8 cellular contexts compared by ENCODE assay signal in genomic region chr17:75764711-75765421, GRCh38. TPM values are rescaled to one million over a fixed set of nuclear protein-coding genes. Genes with fewer than 3 reads are reported as not detected.
DNase-seq lines count a peak whose midpoint lies in the region; ATAC-seq and TF ChIP-seq lines count a peak whose summit lies in the region.

TSS of gene GALK1 (minus strand) at chr17:75765192. CDS start at chr17:75765136, 56 bp downstream.

- peaks cover 5 to 12% of the 10 kb centered on the region in 2 experiments; a peak in 3 of 4 replicates for H3K79me1 ChIP-seq in IMR-90 (ENCODE audit: low read depth in 1 of 2, low read length in 2 of 2)

- WGBS in IMR-90 (ENCODE audit: extremely low coverage in 2 of 2, insufficient read length in 1 of 2), 2 experiments: 1% methylated on average over 44 of the region's 71 CpGs; no CpG with 5 or more reads in 1 of the 2 experiments

- ATAC-seq in GM19463 (IDR thresholded peaks at IDR 0.05; ENCODE audit: unreplicated experiment): peak; percentile 77
- ATAC-seq in IMR-90 (ENCODE audit: low read depth): peak; percentile 92
- ATAC-seq in T-cell (replicated peaks in 1 of 4): peak; percentile 76 to 96 (median 96)

- dilution Hi-C loops in IMR-90 (cut with HindIII; ENCODE audit: low sequenced_read_pairs, unreplicated experiment): no loop called here

- peak within 1 kb of the TSS; percentile 75 for H3K4me3 ChIP-seq in Caco-2 (ENCODE audit: low read depth, low read length)
- peak within 1 kb of the TSS; percentile 55 for H3K4me3 ChIP-seq in IMR-90 (ENCODE audit: insufficient read depth, low read depth, low read length)
- H3K4me3 ChIP-seq in left ventricle myocardium inferior: peak within 1 kb of the TSS; percentile 93

- CTCF ChIA-PET in Caco-2 (lab: Charles Lee) (interaction anchor here (0.6 to 4.6 kb wide), 18 partner anchors 14 to 197 kb away, joined by 3 to 27 read pairs (median 4); partner anchors contain the start of genes ITGB4, SMIM5, TRIM47 and TRIM65), IMR-90 (lab: Yijun Ruan, JAX) (interaction anchor here (0.6 to 2.1 kb wide), 11 partner anchors 9 to 309 kb away, joined by 3 to 13 read pairs (median 3); no protein-coding TSS in a partner anchor), T-cell (lab: Charles Lee) (interaction anchor here in 1 of 2 donors (0.6 to 3.2 kb wide), 9 partner anchors 12 to 111 kb away, joined by 3 to 15 read pairs (median 5); partner anchors contain the start of gene WBP2)

- H2AFZ ChIP-seq in IMR-90 (replicated peaks; ENCODE audit: low read length, poor library complexity): peak within 1 kb of the TSS; percentile 95

- no peak within 1 kb of the TSS for H2BK5ac ChIP-seq in IMR-90 (ENCODE audit: low read depth, low read length, poor library complexity, severe bottlenecking)

- peak within 1 kb of the TSS; percentile 11; the same call in 1 of the 2 replicates for H2BK120ac ChIP-seq in IMR-90 (ENCODE audit: low read depth, low read length)

- H3K4me3 Mint-ChIP-seq in Caco-2 (ENCODE audit: unreplicated experiment): peak within 1 kb of the TSS; percentile 75
- peak within 1 kb of the TSS; percentile 70 to 77 (median 72) for H3K4me3 Mint-ChIP-seq in T-cell

- peak within 1 kb of the TSS; percentile 84 for H3K4me2 ChIP-seq in IMR-90 (ENCODE audit: low read depth, low read length)

- H3K27me3 ChIP-seq in Caco-2 (replicated peaks; ENCODE audit: control insufficient read depth, insufficient read depth, low read length) (no peaks in the 10 kb centered on the region), IMR-90 (ENCODE audit: control insufficient read depth, insufficient read depth, low read length) (no peaks in the 10 kb centered on the region), left ventricle myocardium inferior (ENCODE audit: low read depth) (no peaks in the 10 kb centered on the region)

- H4K20me1 ChIP-seq in IMR-90 (ENCODE audit: insufficient read depth, low read length): no peaks in the 10 kb centered on the region

- peak within 1 kb of the TSS; percentile 66 for H2AK5ac ChIP-seq in IMR-90 (ENCODE audit: low read depth, low read length)

- peak; percentile 28; the same call in 1 of the 2 replicates for TF ChIP-seq POLR2A in IMR-90 (IDR thresholded peaks at IDR 0.05; ENCODE audit: low read depth, low read length)

- in situ Hi-C loops in IMR-90 (cut with MboI; ENCODE audit: low sequenced_read_pairs): no loop called here

- TF ChIP-seq CTCF in Caco-2 (IDR thresholded peaks at IDR 0.05; ENCODE audit: insufficient read depth in 1 of 2, low read depth in 1 of 2, low read length in 1 of 2, severe bottlenecking in 1 of 2, unreplicated experiment in 1 of 2) (peak; percentile 65 to 73), IMR-90 (conservative IDR thresholded peaks at IDR 0.05; ENCODE audit: low read depth, low read length) (peak; percentile 61), left ventricle myocardium inferior (IDR thresholded peaks at IDR 0.05; ENCODE audit: borderline replicate concordance) (peak; percentile 69)

- H3K27ac ChIP-seq in IMR-90 (ENCODE audit: insufficient read depth, low read length) (peak within 1 kb of the TSS; percentile 25; the same call in 1 of the 2 replicates), left ventricle myocardium inferior (replicated peaks) (peak within 1 kb of the TSS; percentile 96)

- peak within 1 kb of the TSS; percentile 23; the same call in 1 of the 2 replicates for H3K18ac ChIP-seq in IMR-90 (ENCODE audit: low read depth, low read length)

- H3K23ac ChIP-seq in IMR-90 (ENCODE audit: low read depth, low read length): peak within 1 kb of the TSS; percentile 13

- POLR2A ChIA-PET in Caco-2 (lab: Charles Lee): interaction anchor here (0.6 to 3.4 kb wide), 6 partner anchors 11 to 112 kb away, joined by 3 to 49 read pairs (median 6); partner anchors contain the start of genes UNK and WBP2
- POLR2A ChIA-PET in IMR-90 (lab: Charles Lee; ENCODE audit: unreplicated experiment): interaction anchor here (0.8 to 1.5 kb wide), 4 partner anchors 9 to 15 kb away, joined by 6 to 12 read pairs (median 6); no protein-coding TSS in a partner anchor
- POLR2A ChIA-PET in T-cell (lab: Charles Lee): interaction anchor here (0.6 to 2.6 kb wide), 8 partner anchors 9 to 1005 kb away, joined by 3 to 17 read pairs (median 3); a partner anchor contains a TSS

- H3K27ac Mint-ChIP-seq in Caco-2 (ENCODE audit: unreplicated experiment) (peak within 1 kb of the TSS; percentile 75), T-cell (peak within 1 kb of the TSS; percentile 31 to 79)

- H3K27me3 Mint-ChIP-seq in Caco-2 (ENCODE audit: insufficient read depth, unreplicated experiment) (no peaks in the 10 kb centered on the region), T-cell (no peaks in the 10 kb centered on the region)

- peaks cover 10% of the 10 kb centered on the region; the same call in 1 of the 2 replicates for H3K9me1 ChIP-seq in IMR-90 (ENCODE audit: insufficient read depth, low read length)

- H3K36me3 ChIP-seq in Caco-2 (ENCODE audit: control insufficient read depth, insufficient read depth, low read length) (no peaks in the 10 kb centered on the region; the same call in 1 of the 2 replicates), IMR-90 (ENCODE audit: control insufficient read depth, insufficient read depth, low read length) (no peaks in the 10 kb centered on the region), left ventricle myocardium inferior (peaks cover 10% of the 10 kb centered on the region)

- H3K9me3 ChIP-seq in Caco-2 (no peaks in the 10 kb centered on the region), IMR-90 (ENCODE audit: control insufficient read depth, insufficient read depth, low read length) (no peaks in the 10 kb centered on the region), left ventricle myocardium inferior (replicated peaks) (no peaks in the 10 kb centered on the region)

- intact Hi-C loops in Caco-2 (cut with micrococcal nuclease; ENCODE audit: unreplicated experiment) (loop anchor here (1.0 kb wide), 1 partner anchor 9 kb away; no protein-coding TSS in a partner anchor), IMR-90 (cut with micrococcal nuclease) (no loop called here), left ventricle myocardium inferior (cut with micrococcal nuclease) (no loop called here)

- H2BK20ac ChIP-seq in IMR-90 (ENCODE audit: low read depth, low read length): no peak within 1 kb of the TSS

- H3K14ac ChIP-seq in IMR-90 (replicated peaks; ENCODE audit: low read depth, low read length): peak within 1 kb of the TSS; percentile 87

- peak within 1 kb of the TSS; percentile 28; the same call in 1 of the 2 replicates for H3K56ac ChIP-seq in IMR-90 (ENCODE audit: extremely low read depth, insufficient read depth, low read length)

- H4K5ac ChIP-seq in IMR-90 (ENCODE audit: low read depth, low read length): peak within 1 kb of the TSS; percentile 40

- DNase-seq in Caco-2: peak; percentile 73 to 81
- peak; percentile 55 for DNase-seq in IMR-90
- peak; percentile 38 to 78 (median 60) for DNase-seq in T-cell
- DNase-seq in amniotic epithelial cell (ENCODE audit: low read depth): peak; percentile 52
- DNase-seq in left ventricle myocardium inferior: peak; percentile 81
- DNase-seq in pulmonary artery endothelial cell (ENCODE audit: low read depth, low spot score): no peak
- no peak for DNase-seq in dedifferentiated amniotic fluid mesenchymal stem cell (ENCODE audit: extremely low spot score)

- no peak within 1 kb of the TSS for H2BK15ac ChIP-seq in IMR-90 (ENCODE audit: low read depth, low read length)

- peak within 1 kb of the TSS; percentile 64 for H3K4ac ChIP-seq in IMR-90 (ENCODE audit: low read depth, low read length)

- H4K8ac ChIP-seq in IMR-90 (ENCODE audit: low read depth in 2 of 2, low read length in 2 of 2): peak within 1 kb of the TSS; percentile 25 to 83; a peak in 3 of 4 replicates

- peaks cover 5% of the 10 kb centered on the region for H3K36me3 Mint-ChIP-seq in Caco-2 (ENCODE audit: insufficient read depth, unreplicated experiment)
- H3K36me3 Mint-ChIP-seq in T-cell: peaks cover 3% of the 10 kb centered on the region

- peak within 1 kb of the TSS; percentile 46; the same call in 1 of the 2 replicates for H4K91ac ChIP-seq in IMR-90 (ENCODE audit: insufficient read depth, low read depth, low read length)

- H3K9me3 Mint-ChIP-seq in Caco-2 (ENCODE audit: unreplicated experiment) (no peaks in the 10 kb centered on the region), T-cell (no peaks in the 10 kb centered on the region)

- peak within 1 kb of the TSS; percentile 94 for H2AK9ac ChIP-seq in IMR-90 (replicated peaks; ENCODE audit: low read depth, low read length, poor library complexity)

- peak within 1 kb of the TSS; percentile 62 for H3K9ac ChIP-seq in IMR-90 (ENCODE audit: low read depth, low read length)

- H3K4me1 ChIP-seq in Caco-2 (peaks cover 24% of the 10 kb centered on the region), IMR-90 (ENCODE audit: control insufficient read depth, insufficient read depth, low read length) (peaks cover 7% of the 10 kb centered on the region), left ventricle myocardium inferior (peaks cover 26% of the 10 kb centered on the region)

- no TSS peak for BruUV-seq in Caco-2 (replicated peaks; lab: Mats Ljungman, UMichigan)
- BruUV-seq in IMR-90 (replicated peaks; lab: Mats Ljungman, UMichigan): no TSS peak

- TF ChIP-seq RAD21 in IMR-90 (IDR thresholded peaks at IDR 0.05; ENCODE audit: low read length): peak; percentile 47

- H3K4me1 Mint-ChIP-seq in Caco-2 (ENCODE audit: low read depth, unreplicated experiment) (peaks cover 5% of the 10 kb centered on the region), T-cell (peaks cover 13 to 22% (median 19%) of the 10 kb centered on the region in 3 donors)

TF ChIP-seq in IMR-90, 13 proteins besides CTCF, POLR2A, EP300 and RAD21 (continues in another document):
- TF ChIP-seq MAZ (IDR thresholded peaks at IDR 0.05; ENCODE audit: borderline replicate concordance, low read depth, low read length) (peak; percentile 41; the same call in 1 of the 2 replicates), CHD1 (IDR thresholded peaks at IDR 0.05; ENCODE audit: low read depth, low read length) (no peak), MAFK (IDR thresholded peaks at IDR 0.05; ENCODE audit: low read depth, low read length) (no peak), USF2 (IDR thresholded peaks at IDR 0.05; ENCODE audit: low read depth, low read length) (no peak), BHLHE40 (IDR thresholded peaks at IDR 0.05; ENCODE audit: low read depth, low read length) (no peak)

RNA-seq across cellular contexts. Expression of gene GALK1, which starts in this region (rescaled TPM):
- 41.1 and 45.0 TPM in 2 replicates for total RNA-seq in Caco-2 (2022)
- total RNA-seq in IMR-90 (2012; rRNA removed): 18.9 and 21.9 TPM in 2 replicates
- 19.9 and 28.7 TPM in 2 replicates for polyA plus RNA-seq in IMR-90 (2012; rRNA removed)
- 34.6 and 48.4 TPM in 2 replicates for polyA plus RNA-seq in IMR-90 (2012; cell fraction: cytosol; rRNA removed)
- 51.9 and 143 TPM in 2 replicates for polyA plus RNA-seq in IMR-90 (2012; cell fraction: nucleus; rRNA removed; ENCODE audit: low replicate concordance)
- 10 to 100 TPM in 4 of 5 donors, 1 to 10 TPM in 1; 8.4 to 35.7 (median 26.7) TPM for total RNA-seq in T-cell
- 19.1 TPM for total RNA-seq in left ventricle myocardium inferior
- total RNA-seq in pulmonary artery endothelial cell: 93.3 and 120 TPM in 2 replicates

Comparison
In these comparisons a context has a peak if more than half of its experiments do, and no peak if none do; other contexts are left out.
1. DNase-seq: peak in Caco-2 (2 of 2), IMR-90 (single experiment), T-cell (34 of 34), amniotic epithelial cell (single experiment) and left ventricle myocardium inferior (single experiment); none in pulmonary artery endothelial cell (single experiment) and dedifferentiated amniotic fluid mesenchymal stem cell (single experiment).
2. Peak in every context shown above with its lines, with median percentiles within 50 percentile points of each other: H3K4me3 ChIP-seq, CTCF ChIP-seq and ATAC-seq.